Comparison of ENCODE assay signal across 8 cellular contexts in genomic region chr13:39037880-39038568, GRCh38. TPM values are rescaled to one million over a fixed set of nuclear protein-coding genes. Genes with fewer than 3 reads are reported as not detected.
DNase-seq lines count a peak whose midpoint lies in the region; ATAC-seq and TF ChIP-seq lines count a peak whose summit lies in the region.

A gene with protein sequence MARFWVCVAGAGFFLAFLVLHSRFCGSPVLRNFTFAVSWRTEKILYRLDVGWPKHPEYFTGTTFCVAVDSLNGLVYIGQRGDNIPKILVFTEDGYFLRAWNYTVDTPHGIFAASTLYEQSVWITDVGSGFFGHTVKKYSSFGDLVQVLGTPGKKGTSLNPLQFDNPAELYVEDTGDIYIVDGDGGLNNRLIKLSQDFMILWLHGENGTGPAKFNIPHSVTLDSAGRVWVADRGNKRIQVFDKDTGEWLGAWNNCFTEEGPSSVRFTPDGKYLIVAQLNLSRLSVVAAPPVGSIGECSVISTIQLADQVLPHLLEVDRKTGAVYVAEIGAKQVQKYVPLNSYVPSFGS (plus strand): TSS chr13:39038456. CDS start chr13:39038640, 184 bp downstream.
Gene PROSER1, minus strand, starts transcription at chr13:39038089. Its CDS starts 847 bp downstream, at chr13:39037242.

- TF ChIP-seq CTCF in AG09319 (IDR thresholded peaks at IDR 0.05; ENCODE audit: low read depth, low read length) (no peak), colonic mucosa (IDR thresholded peaks at IDR 0.05) (no peak)

- ATAC-seq in GM19035 (IDR thresholded peaks at IDR 0.05; ENCODE audit: unreplicated experiment): peak; percentile 81
- ATAC-seq in HG03378 (IDR thresholded peaks at IDR 0.05; ENCODE audit: unreplicated experiment): peak; percentile 63

- no peaks in the 10 kb centered on the region for H3K27me3 ChIP-seq in colonic mucosa
- H3K27me3 ChIP-seq in layer of hippocampus (ENCODE audit: control insufficient read depth, insufficient read depth, low read length): no peaks in the 10 kb centered on the region

- no peaks in the 10 kb centered on the region for H3K9me3 ChIP-seq in colonic mucosa

- DNase-seq in AG09319 (ENCODE audit: extremely low read depth, low read depth): peak; percentile 88
- peak; percentile 26 for DNase-seq in NCI-H524 treated with DMSO at 0.1 percent for 48 hours (lab: John Stamatoyannopoulos, UW)
- DNase-seq in activated CD4-positive, alpha-beta T cell treated with anti-CD3 and anti-CD28 coated beads for 48 hours: peak; percentile 86
- DNase-seq in colonic mucosa: peak; percentile 91
- DNase-seq in stimulated activated CD4-positive, alpha-beta T cell treated with anti-CD3 and anti-CD28 coated beads, Interleukin-1b, Interleukin-23, amount 100 ng/mL, for 4 hours (ENCODE audit: low read depth in 2 of 2): peak; percentile 60 to 68

- intact Hi-C loops in colonic mucosa (cut with DNase I): no loop called here

- H3K4me3 ChIP-seq in colonic mucosa: peak within 1 kb of the TSS; percentile 86

- peaks cover 8% of the 10 kb centered on the region for H3K4me1 ChIP-seq in colonic mucosa

- H3K9ac ChIP-seq in colonic mucosa (ENCODE audit: low read depth in 2 of 2, low read length in 2 of 2): peak within 1 kb of the TSS; percentile 74 to 98

- H3K27ac ChIP-seq in colonic mucosa: peak within 1 kb of the TSS; percentile 88
- peak within 1 kb of the TSS; percentile 97 for H3K27ac ChIP-seq in layer of hippocampus (ENCODE audit: low read depth, low read length)

- no peaks in the 10 kb centered on the region for H3K36me3 ChIP-seq in colonic mucosa

RNA-seq across cellular contexts. Expression of the first gene that starts in this region (rescaled TPM):
- total RNA-seq in colonic mucosa: 10 to 100 TPM; 18.4 to 23.8 TPM

RNA-seq across cellular contexts. Expression of gene PROSER1, which starts in this region (rescaled TPM):
- total RNA-seq in colonic mucosa: 10 to 100 TPM; 45.6 to 45.8 TPM

Comparison
In these comparisons a context has a peak if more than half of its experiments do, and no peak if none do; other contexts are left out.
1. Peak in every context shown above with its lines: DNase-seq, ATAC-seq, H3K4me3 ChIP-seq and H3K27ac ChIP-seq.
2. DNase-seq: peak in every context shown above with its lines; median percentile 91 in colonic mucosa; 88 in AG09319; 86 in activated CD4-positive, alpha-beta T cell treated with anti-CD3 and anti-CD28 coated beads for 48 hours; 64 in stimulated activated CD4-positive, alpha-beta T cell treated with anti-CD3 and anti-CD28 coated beads, Interleukin-1b, Interleukin-23, amount 100 ng/mL, for 4 hours; 26 in NCI-H524 treated with DMSO at 0.1 percent for 48 hours.